Comparison of ENCODE assay signal across 1 cellular context in the genomic region with DNA sequence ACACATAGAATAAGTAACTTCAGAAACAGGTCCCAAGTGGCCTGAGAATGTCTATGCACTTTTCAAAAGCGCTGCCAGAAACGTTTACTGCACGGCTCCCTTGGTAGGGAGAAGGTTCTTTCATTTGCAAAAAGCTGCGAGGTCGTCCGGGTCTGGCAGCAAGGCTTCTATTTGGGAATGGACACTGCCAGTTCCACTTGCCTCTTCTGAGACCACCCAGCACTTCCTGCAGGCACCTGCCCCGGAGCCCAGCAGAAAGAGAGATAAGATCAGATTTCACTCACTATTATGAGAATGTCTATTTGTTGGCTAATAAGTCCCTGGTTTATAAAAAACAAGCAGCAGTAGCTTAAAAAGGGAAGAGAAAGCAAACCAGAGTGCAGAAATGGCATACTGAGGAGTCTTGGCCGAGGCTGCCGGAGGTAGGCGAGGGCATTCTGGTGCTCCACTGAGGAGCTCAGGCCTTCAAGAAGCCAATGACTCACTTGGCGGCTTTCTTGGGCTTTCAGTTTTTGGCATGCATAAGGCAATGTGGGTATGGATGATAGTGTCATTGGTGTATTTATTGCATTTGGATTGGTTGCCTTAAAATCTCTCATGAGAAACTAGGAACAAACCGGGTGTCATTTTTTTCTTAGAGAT.
TF ChIP-seq lines count a peak whose summit lies in the region.

No MANE protein-coding gene starts in this region.

TF ChIP-seq in HepG2, 621 proteins besides CTCF, POLR2A, EP300 and RAD21 (continued from another document):
- TF ChIP-seq, protein P1, sequence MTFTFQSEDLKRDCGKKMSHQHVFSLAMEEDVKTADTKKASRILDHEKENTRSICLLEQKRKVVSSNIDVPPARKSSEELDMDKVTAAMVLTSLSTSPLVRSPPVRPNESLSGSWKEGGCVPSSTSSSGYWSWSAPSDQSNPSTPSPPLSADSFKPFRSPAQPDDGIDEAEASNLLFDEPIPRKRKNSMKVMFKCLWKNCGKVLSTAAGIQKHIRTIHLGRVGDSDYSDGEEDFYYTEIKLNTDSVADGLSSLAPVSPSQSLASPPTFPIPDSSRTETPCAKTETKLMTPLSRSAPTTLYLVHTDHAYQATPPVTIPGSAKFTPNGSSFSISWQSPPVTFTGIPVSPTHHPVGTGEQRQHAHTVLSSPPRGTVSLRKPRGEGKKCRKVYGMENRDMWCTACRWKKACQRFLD (CRISPR knock-in tag; IDR thresholded peaks at IDR 0.05; ENCODE audit: borderline replicate concordance), result no peak
